ENCODE assay signal across 12 cellular contexts in genomic region chr5:80182802-80183645, GRCh38.
DNase-seq lines count a peak whose midpoint lies in the region; ATAC-seq and TF ChIP-seq lines count a peak whose summit lies in the region.
"Had no signal": no experiment of that assay in that cellular context is flagged by ENCODE, and none has a peak within 500 bp of the region (broad histone marks: within the 10 kb centered on the region; RNA-seq: fewer than 3 reads in every experiment).

No MANE protein-coding gene starts in this region.

- CTCF ChIA-PET in CD8-positive, alpha-beta T cell (lab: Charles Lee): interaction anchor here (0.6 to 2.5 kb wide), 5 partner anchors 9 to 1669 kb away, joined by 3 to 11 read pairs (median 5); no protein-coding TSS in a partner anchor
- CTCF ChIA-PET in naive thymus-derived CD4-positive, alpha-beta T cell (lab: Charles Lee): interaction anchor here (0.7 to 2.2 kb wide), 5 partner anchors 10 to 125 kb away, joined by 4 to 10 read pairs (median 7); no protein-coding TSS in a partner anchor

- peak overlapping the region; percentile 26 for H3K4me3 Mint-ChIP-seq in CD8-positive, alpha-beta T cell
- H3K4me3 Mint-ChIP-seq in naive thymus-derived CD4-positive, alpha-beta T cell: peak overlapping the region; percentile 43 to 100 (median 77)

- DNase-seq in CD8-positive, alpha-beta T cell: peak in 3 of 7 experiments; percentile 40 to 57 (median 41)
- DNase-seq in KBM-7 (peak; percentile 38), body of pancreas (no peak), sciatic nerve (ENCODE audit: low spot score) (no peak), NK-92 (lab: John Stamatoyannopoulos, UW; ENCODE audit: unreplicated experiment) (no peak), lower leg skin (ENCODE audit: low spot score in 2 of 2) (no peak)
- peak in 4 of 9 donors; percentile 37 to 60 (median 39) for DNase-seq in naive thymus-derived CD4-positive, alpha-beta T cell
- DNase-seq: amniotic stem cell, IMR-90, ovary had no signal

- POLR2A ChIA-PET in CD8-positive, alpha-beta T cell (lab: Charles Lee): interaction anchor here (0.6 to 7.3 kb wide), 11 partner anchors 11 to 102 kb away, joined by 3 to 59 read pairs (median 4); partner anchors contain the start of gene SERINC5
- POLR2A ChIA-PET in naive thymus-derived CD4-positive, alpha-beta T cell (lab: Charles Lee): interaction anchor here (0.6 to 8.6 kb wide), 13 partner anchors 11 to 91 kb away, joined by 3 to 115 read pairs (median 5); partner anchors contain the start of gene SERINC5

- H3K36me3 ChIP-seq in CD8-positive, alpha-beta T cell (ENCODE audit: insufficient read depth, low read length): no peaks in the 10 kb centered on the region
- no peaks in the 10 kb centered on the region for H3K36me3 ChIP-seq in body of pancreas (replicated peaks in 1 of 2; ENCODE audit: insufficient read depth in 1 of 2, low read depth in 2 of 2)
- no peaks in the 10 kb centered on the region for H3K36me3 ChIP-seq in naive thymus-derived CD4-positive, alpha-beta T cell (ENCODE audit: control insufficient read depth in 2 of 3, insufficient read depth in 3 of 3, low read length in 3 of 3)
- H3K36me3 ChIP-seq: ovary had no signal

- intact Hi-C loops in CD8-positive, alpha-beta T cell (cut with DNase I, micrococcal nuclease): loop anchor here in 1 of 2 experiments (5.0 kb wide), 2 partner anchors 34 to 89 kb away; no protein-coding TSS in a partner anchor
- intact Hi-C loops in body of pancreas (cut with DNase I): no loop called here
- intact Hi-C loops in naive thymus-derived CD4-positive, alpha-beta T cell (cut with micrococcal nuclease): loop anchor here (1.0 to 5.0 kb wide), 4 partner anchors 34 to 574 kb away; no protein-coding TSS in a partner anchor
- intact Hi-C loops in sciatic nerve (cut with DNase I): no loop called here
- intact Hi-C loops in lower leg skin (cut with DNase I; ENCODE audit: low total_unique reads): no loop called here

- H3K27ac Mint-ChIP-seq in CD8-positive, alpha-beta T cell: peak overlapping the region; percentile 96
- H3K27ac Mint-ChIP-seq in naive thymus-derived CD4-positive, alpha-beta T cell: peak overlapping the region; percentile 74 to 99 (median 97)

- WGBS in body of pancreas, 2 donors: 50 to 61% methylated on average over 7 of the region's 7 CpGs
- WGBS in lower leg skin, 2 donors: 59 to 67% methylated on average over 7 of the region's 7 CpGs

- no peaks in the 10 kb centered on the region for H3K27me3 Mint-ChIP-seq in CD8-positive, alpha-beta T cell (ENCODE audit: low read depth)
- no peaks in the 10 kb centered on the region for H3K27me3 Mint-ChIP-seq in naive thymus-derived CD4-positive, alpha-beta T cell

- peaks cover 84% of the 10 kb centered on the region for H3K4me1 Mint-ChIP-seq in CD8-positive, alpha-beta T cell (ENCODE audit: low read depth)
- H3K4me1 Mint-ChIP-seq in naive thymus-derived CD4-positive, alpha-beta T cell: peaks cover 69 to 96% (median 86%) of the 10 kb centered on the region in 7 donors

- H3K36me3 Mint-ChIP-seq in CD8-positive, alpha-beta T cell: peaks cover 21% of the 10 kb centered on the region
- peaks cover 0 to 58% (median 13%) of the 10 kb centered on the region in 5 donors for H3K36me3 Mint-ChIP-seq in naive thymus-derived CD4-positive, alpha-beta T cell

- no peaks in the 10 kb centered on the region for H3K9me3 Mint-ChIP-seq in CD8-positive, alpha-beta T cell
- no peaks in the 10 kb centered on the region for H3K9me3 Mint-ChIP-seq in naive thymus-derived CD4-positive, alpha-beta T cell

- H3K9me3 ChIP-seq in CD8-positive, alpha-beta T cell (ENCODE audit: low read length): no peaks in the 10 kb centered on the region
- no peaks in the 10 kb centered on the region for H3K9me3 ChIP-seq in body of pancreas
- no peaks in the 10 kb centered on the region for H3K9me3 ChIP-seq in naive thymus-derived CD4-positive, alpha-beta T cell (ENCODE audit: control insufficient read depth in 2 of 3, low read length in 3 of 3)
- H3K9me3 ChIP-seq: ovary had no signal

- no peak overlapping the region for H3K4me3 ChIP-seq in CD8-positive, alpha-beta T cell (ENCODE audit: low read depth, low read length)
- H3K4me3 ChIP-seq in body of pancreas (no peak overlapping the region), lower leg skin (ENCODE audit: low read depth, poor library complexity, severe bottlenecking) (no peak overlapping the region)
- H3K4me3 ChIP-seq in naive thymus-derived CD4-positive, alpha-beta T cell (ENCODE audit: low read length): no peak overlapping the region
- H3K4me3 ChIP-seq: ovary had no signal

- TF ChIP-seq POLR2A in body of pancreas (IDR thresholded peaks at IDR 0.05) (no peak), lower leg skin (IDR thresholded peaks at IDR 0.05) (no peak)

- in situ Hi-C loops in KBM-7 (cut with MboI; ENCODE audit: low pct_unique_long_range_greater_than_20kb, low sequenced_read_pairs): no loop called here

- peak; percentile 41 for ATAC-seq in CD8-positive, alpha-beta T cell
- no peak for ATAC-seq in body of pancreas
- ATAC-seq in naive thymus-derived CD4-positive, alpha-beta T cell: peak; percentile 14
- ATAC-seq in sciatic nerve: no peak
- no peak for ATAC-seq in GM21825 (IDR thresholded peaks at IDR 0.05; ENCODE audit: unreplicated experiment)
- ATAC-seq: SK-N-SH treated with all-trans-retinoic acid at 6 μM for 48 hours had no signal

- H3K4me1 ChIP-seq in CD8-positive, alpha-beta T cell (ENCODE audit: insufficient read depth, low read length): peaks cover 89% of the 10 kb centered on the region
- H3K4me1 ChIP-seq in body of pancreas: peaks cover 74% of the 10 kb centered on the region
- peaks cover 69 to 95% of the 10 kb centered on the region in 2 donors for H3K4me1 ChIP-seq in naive thymus-derived CD4-positive, alpha-beta T cell (ENCODE audit: control insufficient read depth in 2 of 2, insufficient read depth in 2 of 2, low read length in 2 of 2)

- peak overlapping the region; percentile 24 for H3K27ac ChIP-seq in CD8-positive, alpha-beta T cell (ENCODE audit: low read depth, low read length)
- peak overlapping the region; percentile 5 to 79 (median 74) for H3K27ac ChIP-seq in body of pancreas
- H3K27ac ChIP-seq in naive thymus-derived CD4-positive, alpha-beta T cell (ENCODE audit: low read depth, low read length): peak overlapping the region; percentile 79
- H3K27ac ChIP-seq: ovary had no signal

- H3K27me3 ChIP-seq in CD8-positive, alpha-beta T cell (ENCODE audit: insufficient read depth, low read length): no peaks in the 10 kb centered on the region
- H3K27me3 ChIP-seq in body of pancreas: no peaks in the 10 kb centered on the region
- H3K27me3 ChIP-seq in naive thymus-derived CD4-positive, alpha-beta T cell (ENCODE audit: control insufficient read depth in 2 of 2, insufficient read depth in 2 of 2, low read length in 2 of 2): no peaks in the 10 kb centered on the region
- H3K27me3 ChIP-seq: ovary had no signal

- no peak for TF ChIP-seq CTCF in CD8-positive, alpha-beta T cell (IDR thresholded peaks at IDR 0.05)
- no peak for TF ChIP-seq CTCF in body of pancreas (IDR thresholded peaks at IDR 0.05)
- TF ChIP-seq CTCF in lower leg skin (IDR thresholded peaks at IDR 0.05): no peak

Comparison
In these comparisons a context has a peak if more than half of its experiments do, and no peak if none do; other contexts are left out.
1. ATAC-seq: peak in CD8-positive, alpha-beta T cell (single experiment) and naive thymus-derived CD4-positive, alpha-beta T cell (single experiment); none in body of pancreas (single experiment), sciatic nerve (single experiment) and GM21825 (single experiment).
2. H3K27ac ChIP-seq: peak in every context shown above with its lines; median percentile 79 in naive thymus-derived CD4-positive, alpha-beta T cell; 74 in body of pancreas; 24 in CD8-positive, alpha-beta T cell.
3. intact Hi-C loops: an anchor here in naive thymus-derived CD4-positive, alpha-beta T cell (1.0 to 5.0 kb wide); none called in body of pancreas, sciatic nerve and lower leg skin.